In the genomic region with DNA sequence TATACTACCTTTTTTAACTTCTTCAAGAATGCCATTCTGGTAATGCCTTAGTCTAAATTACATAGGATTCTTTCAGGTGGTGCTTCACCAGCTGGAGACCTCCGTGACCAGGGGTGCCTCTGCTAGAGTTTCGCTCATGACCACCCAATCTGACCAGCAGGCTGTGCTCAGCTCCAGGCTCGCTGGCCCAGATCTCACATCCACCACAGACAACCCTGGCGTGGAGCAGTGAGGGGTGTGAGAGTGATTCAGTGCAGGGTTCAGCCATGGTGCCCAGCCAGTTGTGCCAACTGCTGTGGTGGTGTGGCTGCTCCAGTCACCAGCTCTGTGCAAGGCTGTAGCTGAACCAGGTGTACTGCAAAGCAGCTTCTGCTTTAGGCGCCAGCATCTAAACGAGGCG, we compare ENCODE assay signal across 1 cellular context.
TF ChIP-seq lines count a peak whose summit lies in the region.

No MANE protein-coding gene starts in this region.

TF ChIP-seq in GM12878, 131 proteins besides CTCF, POLR2A, EP300 and RAD21 (continued from another document):
- TF ChIP-seq, protein P1, sequence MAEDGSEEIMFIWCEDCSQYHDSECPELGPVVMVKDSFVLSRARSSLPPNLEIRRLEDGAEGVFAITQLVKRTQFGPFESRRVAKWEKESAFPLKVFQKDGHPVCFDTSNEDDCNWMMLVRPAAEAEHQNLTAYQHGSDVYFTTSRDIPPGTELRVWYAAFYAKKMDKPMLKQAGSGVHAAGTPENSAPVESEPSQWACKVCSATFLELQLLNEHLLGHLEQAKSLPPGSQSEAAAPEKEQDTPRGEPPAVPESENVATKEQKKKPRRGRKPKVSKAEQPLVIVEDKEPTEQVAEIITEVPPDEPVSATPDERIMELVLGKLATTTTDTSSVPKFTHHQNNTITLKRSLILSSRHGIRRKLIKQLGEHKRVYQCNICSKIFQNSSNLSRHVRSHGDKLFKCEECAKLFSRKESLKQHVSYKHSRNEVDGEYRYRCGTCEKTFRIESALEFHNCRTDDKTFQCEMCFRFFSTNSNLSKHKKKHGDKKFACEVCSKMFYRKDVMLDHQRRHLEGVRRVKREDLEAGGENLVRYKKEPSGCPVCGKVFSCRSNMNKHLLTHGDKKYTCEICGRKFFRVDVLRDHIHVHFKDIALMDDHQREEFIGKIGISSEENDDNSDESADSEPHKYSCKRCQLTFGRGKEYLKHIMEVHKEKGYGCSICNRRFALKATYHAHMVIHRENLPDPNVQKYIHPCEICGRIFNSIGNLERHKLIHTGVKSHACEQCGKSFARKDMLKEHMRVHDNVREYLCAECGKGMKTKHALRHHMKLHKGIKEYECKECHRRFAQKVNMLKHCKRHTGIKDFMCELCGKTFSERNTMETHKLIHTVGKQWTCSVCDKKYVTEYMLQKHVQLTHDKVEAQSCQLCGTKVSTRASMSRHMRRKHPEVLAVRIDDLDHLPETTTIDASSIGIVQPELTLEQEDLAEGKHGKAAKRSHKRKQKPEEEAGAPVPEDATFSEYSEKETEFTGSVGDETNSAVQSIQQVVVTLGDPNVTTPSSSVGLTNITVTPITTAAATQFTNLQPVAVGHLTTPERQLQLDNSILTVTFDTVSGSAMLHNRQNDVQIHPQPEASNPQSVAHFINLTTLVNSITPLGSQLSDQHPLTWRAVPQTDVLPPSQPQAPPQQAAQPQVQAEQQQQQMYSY (CRISPR knock-in tag; IDR thresholded peaks at IDR 0.05), result no peak
- TF ChIP-seq MYC (IDR thresholded peaks at IDR 0.05; ENCODE audit: insufficient read depth, insufficient read length, insufficient replicate concordance, low read length, severe bottlenecking) (no peak), TARDBP (IDR thresholded peaks at IDR 0.05; ENCODE audit: borderline replicate concordance) (no peak), USF2 (IDR thresholded peaks at IDR 0.05; ENCODE audit: borderline replicate concordance, low read depth, low read length) (no peak), YY1 (IDR thresholded peaks at IDR 0.05; ENCODE audit: low read depth, low read length) (no peak), ATF7 (IDR thresholded peaks at IDR 0.05; ENCODE audit: low read depth) (no peak), RB1 (IDR thresholded peaks at IDR 0.05; ENCODE audit: borderline replicate concordance) (no peak), BACH1 (IDR thresholded peaks at IDR 0.05; ENCODE audit: borderline replicate concordance) (no peak), MEF2B (IDR thresholded peaks at IDR 0.05; ENCODE audit: partially characterized antibody, poor library complexity, severe bottlenecking) (no peak), POLR2AphosphoS2 (IDR thresholded peaks at IDR 0.05; ENCODE audit: low read depth, low read length) (no peak), JUND (IDR thresholded peaks at IDR 0.05; ENCODE audit: low read depth, low read length) (no peak), TCF3 (IDR thresholded peaks at IDR 0.05; ENCODE audit: borderline replicate concordance, insufficient read depth, low read depth, low read length) (no peak), E4F1 (IDR thresholded peaks at IDR 0.05; ENCODE audit: borderline replicate concordance, partially characterized antibody) (no peak)
- TF ChIP-seq, protein P2, sequence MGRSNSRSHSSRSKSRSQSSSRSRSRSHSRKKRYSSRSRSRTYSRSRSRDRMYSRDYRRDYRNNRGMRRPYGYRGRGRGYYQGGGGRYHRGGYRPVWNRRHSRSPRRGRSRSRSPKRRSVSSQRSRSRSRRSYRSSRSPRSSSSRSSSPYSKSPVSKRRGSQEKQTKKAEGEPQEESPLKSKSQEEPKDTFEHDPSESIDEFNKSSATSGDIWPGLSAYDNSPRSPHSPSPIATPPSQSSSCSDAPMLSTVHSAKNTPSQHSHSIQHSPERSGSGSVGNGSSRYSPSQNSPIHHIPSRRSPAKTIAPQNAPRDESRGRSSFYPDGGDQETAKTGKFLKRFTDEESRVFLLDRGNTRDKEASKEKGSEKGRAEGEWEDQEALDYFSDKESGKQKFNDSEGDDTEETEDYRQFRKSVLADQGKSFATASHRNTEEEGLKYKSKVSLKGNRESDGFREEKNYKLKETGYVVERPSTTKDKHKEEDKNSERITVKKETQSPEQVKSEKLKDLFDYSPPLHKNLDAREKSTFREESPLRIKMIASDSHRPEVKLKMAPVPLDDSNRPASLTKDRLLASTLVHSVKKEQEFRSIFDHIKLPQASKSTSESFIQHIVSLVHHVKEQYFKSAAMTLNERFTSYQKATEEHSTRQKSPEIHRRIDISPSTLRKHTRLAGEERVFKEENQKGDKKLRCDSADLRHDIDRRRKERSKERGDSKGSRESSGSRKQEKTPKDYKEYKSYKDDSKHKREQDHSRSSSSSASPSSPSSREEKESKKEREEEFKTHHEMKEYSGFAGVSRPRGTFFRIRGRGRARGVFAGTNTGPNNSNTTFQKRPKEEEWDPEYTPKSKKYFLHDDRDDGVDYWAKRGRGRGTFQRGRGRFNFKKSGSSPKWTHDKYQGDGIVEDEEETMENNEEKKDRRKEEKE (IDR thresholded peaks at IDR 0.05), result no peak
- TF ChIP-seq, protein P3, sequence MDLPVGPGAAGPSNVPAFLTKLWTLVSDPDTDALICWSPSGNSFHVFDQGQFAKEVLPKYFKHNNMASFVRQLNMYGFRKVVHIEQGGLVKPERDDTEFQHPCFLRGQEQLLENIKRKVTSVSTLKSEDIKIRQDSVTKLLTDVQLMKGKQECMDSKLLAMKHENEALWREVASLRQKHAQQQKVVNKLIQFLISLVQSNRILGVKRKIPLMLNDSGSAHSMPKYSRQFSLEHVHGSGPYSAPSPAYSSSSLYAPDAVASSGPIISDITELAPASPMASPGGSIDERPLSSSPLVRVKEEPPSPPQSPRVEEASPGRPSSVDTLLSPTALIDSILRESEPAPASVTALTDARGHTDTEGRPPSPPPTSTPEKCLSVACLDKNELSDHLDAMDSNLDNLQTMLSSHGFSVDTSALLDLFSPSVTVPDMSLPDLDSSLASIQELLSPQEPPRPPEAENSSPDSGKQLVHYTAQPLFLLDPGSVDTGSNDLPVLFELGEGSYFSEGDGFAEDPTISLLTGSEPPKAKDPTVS (IDR thresholded peaks at IDR 0.05; ENCODE audit: low read depth, low read length), result no peak
- TF ChIP-seq, protein P4, sequence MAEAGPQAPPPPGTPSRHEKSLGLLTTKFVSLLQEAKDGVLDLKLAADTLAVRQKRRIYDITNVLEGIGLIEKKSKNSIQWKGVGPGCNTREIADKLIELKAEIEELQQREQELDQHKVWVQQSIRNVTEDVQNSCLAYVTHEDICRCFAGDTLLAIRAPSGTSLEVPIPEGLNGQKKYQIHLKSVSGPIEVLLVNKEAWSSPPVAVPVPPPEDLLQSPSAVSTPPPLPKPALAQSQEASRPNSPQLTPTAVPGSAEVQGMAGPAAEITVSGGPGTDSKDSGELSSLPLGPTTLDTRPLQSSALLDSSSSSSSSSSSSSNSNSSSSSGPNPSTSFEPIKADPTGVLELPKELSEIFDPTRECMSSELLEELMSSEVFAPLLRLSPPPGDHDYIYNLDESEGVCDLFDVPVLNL (IDR thresholded peaks at IDR 0.05; ENCODE audit: low read depth, low read length), result no peak
